ENCODE assay signal across 8 cellular contexts in the genomic region with DNA sequence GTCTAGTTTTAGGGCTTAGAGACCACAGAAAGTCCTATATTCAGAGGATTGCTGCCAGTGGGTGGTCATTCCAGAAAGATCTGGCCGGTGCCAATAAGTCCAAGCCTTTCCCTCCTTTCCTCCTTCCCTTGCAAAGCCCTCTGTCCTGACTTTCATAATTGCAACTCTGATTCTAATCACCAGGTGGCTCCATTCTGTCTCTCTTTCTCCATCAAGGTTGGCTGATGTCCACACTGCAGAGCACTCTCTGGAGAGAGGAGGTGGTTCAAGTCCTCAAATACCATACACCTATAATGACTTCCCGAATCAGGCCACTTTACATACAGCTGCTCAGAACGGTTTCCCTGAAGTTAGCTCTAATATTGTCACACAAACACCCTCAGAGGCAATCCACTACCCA. TPM values are rescaled to one million over a fixed set of nuclear protein-coding genes. Genes with fewer than 3 reads are reported as not detected.
DNase-seq lines count a peak whose midpoint lies in the region; ATAC-seq and TF ChIP-seq lines count a peak whose summit lies in the region.

No MANE protein-coding gene starts in this region.

- H3K4me1 Mint-ChIP-seq in neural crest cell = no peaks in the 10 kb centered on the region

- H3K27ac Mint-ChIP-seq in neural crest cell (ENCODE audit: unreplicated experiment) = no peak overlapping the region

- in situ Hi-C loops in GM13977 (cut with MboI; ENCODE audit: low pct_unique_long_range_greater_than_20kb, low sequenced_read_pairs, unreplicated experiment) = no loop called here
- in situ Hi-C loops in astrocyte of the cerebellum (cut with HindIII; ENCODE audit: low sequenced_read_pairs) = no loop called here

- ATAC-seq in GM18868 (IDR thresholded peaks at IDR 0.05; ENCODE audit: unreplicated experiment) = no peak
- ATAC-seq in HG03139 (IDR thresholded peaks at IDR 0.05; ENCODE audit: unreplicated experiment) = no peak

- no peak overlapping the region for H3K4me3 Mint-ChIP-seq in neural crest cell

- H3K27me3 Mint-ChIP-seq in neural crest cell (ENCODE audit: low read depth) = no peaks in the 10 kb centered on the region

- peaks cover 23% of the 10 kb centered on the region for H3K36me3 Mint-ChIP-seq in neural crest cell (ENCODE audit: low read depth)

- H3K9me3 Mint-ChIP-seq in neural crest cell = peaks cover 14% of the 10 kb centered on the region

- TF ChIP-seq CTCF in GM13977 (IDR thresholded peaks at IDR 0.05; ENCODE audit: extremely low read depth, insufficient read depth, missing control alignments) (peak; percentile 44), astrocyte of the cerebellum (IDR thresholded peaks at IDR 0.05; ENCODE audit: low read depth, low read length, missing control alignments) (peak; percentile 45), neural crest cell (conservative IDR thresholded peaks at IDR 0.05) (peak; percentile 39)

- DNase-seq in GM13977 (ENCODE audit: low spot score) (peak; percentile 35), NCI-H1092 treated with DMSO at 0.1 percent for 48 hours (lab: John Stamatoyannopoulos, UW) (peak; percentile 51), astrocyte of the cerebellum (ENCODE audit: low read depth) (no peak), neural crest cell (ENCODE audit: low read depth, low spot score) (no peak), foreskin melanocyte (no peak)
- no peak for DNase-seq in activated effector memory CD4-positive, alpha-beta T cell treated with Interleukin-2 at 50 U/mL for 16 hours

- H3K4me3 ChIP-seq in astrocyte of the cerebellum (ENCODE audit: low read depth, low read length) = no peak overlapping the region

RNA-seq across cellular contexts. Expression of gene ARMCX4, which starts 22.4 kb away (rescaled TPM):
- total RNA-seq in neural crest cell = 24.2 and 26.2 TPM in 2 replicates

RNA-seq across cellular contexts. Expression of gene HNRNPH2, which starts 54.9 kb away (rescaled TPM):
- 73.3 and 74.0 TPM in 2 replicates for total RNA-seq in neural crest cell

RNA-seq across cellular contexts. Expression of gene GLA, which starts 55.2 kb away (rescaled TPM):
- total RNA-seq in neural crest cell = 48.0 and 50.7 TPM in 2 replicates

Comparison
In these comparisons a context has a peak if more than half of its experiments do, and no peak if none do; other contexts are left out.
1. DNase-seq: peak in GM13977 (single experiment) and NCI-H1092 treated with DMSO at 0.1 percent for 48 hours (single experiment); none in astrocyte of the cerebellum (single experiment), neural crest cell (single experiment), foreskin melanocyte (single experiment) and activated effector memory CD4-positive, alpha-beta T cell treated with Interleukin-2 at 50 U/mL for 16 hours (single experiment).
2. Peak in every context shown above with its lines, with median percentiles within 50 percentile points of each other: CTCF ChIP-seq.